In genomic region chrX:40468033-40468979, GRCh38 we compare ENCODE assay signal across 1 cellular context.
TF ChIP-seq lines count a peak whose summit lies in the region.

No MANE protein-coding gene starts in this region.

TF ChIP-seq in HepG2, 621 proteins besides CTCF, POLR2A, EP300 and RAD21 (continued from another document and continues in another):
- no peak for TF ChIP-seq ZNF547 (CRISPR knock-in tag; IDR thresholded peaks at IDR 0.05)
- TF ChIP-seq, protein P1, sequence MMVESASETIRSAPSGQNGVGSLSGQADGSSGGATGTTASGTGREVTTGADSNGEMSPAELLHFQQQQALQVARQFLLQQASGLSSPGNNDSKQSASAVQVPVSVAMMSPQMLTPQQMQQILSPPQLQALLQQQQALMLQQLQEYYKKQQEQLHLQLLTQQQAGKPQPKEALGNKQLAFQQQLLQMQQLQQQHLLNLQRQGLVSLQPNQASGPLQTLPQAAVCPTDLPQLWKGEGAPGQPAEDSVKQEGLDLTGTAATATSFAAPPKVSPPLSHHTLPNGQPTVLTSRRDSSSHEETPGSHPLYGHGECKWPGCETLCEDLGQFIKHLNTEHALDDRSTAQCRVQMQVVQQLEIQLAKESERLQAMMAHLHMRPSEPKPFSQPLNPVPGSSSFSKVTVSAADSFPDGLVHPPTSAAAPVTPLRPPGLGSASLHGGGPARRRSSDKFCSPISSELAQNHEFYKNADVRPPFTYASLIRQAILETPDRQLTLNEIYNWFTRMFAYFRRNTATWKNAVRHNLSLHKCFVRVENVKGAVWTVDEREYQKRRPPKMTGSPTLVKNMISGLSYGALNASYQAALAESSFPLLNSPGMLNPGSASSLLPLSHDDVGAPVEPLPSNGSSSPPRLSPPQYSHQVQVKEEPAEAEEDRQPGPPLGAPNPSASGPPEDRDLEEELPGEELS (CRISPR knock-in tag; IDR thresholded peaks at IDR 0.05) = peak; percentile 31; the same call in 1 of the 2 replicates
- no peak for TF ChIP-seq KDM1A (CRISPR knock-in tag; IDR thresholded peaks at IDR 0.05)
- TF ChIP-seq MNT (IDR thresholded peaks at IDR 0.05) = no peak
- TF ChIP-seq FOXP1 (IDR thresholded peaks at IDR 0.05) = no peak
- TF ChIP-seq FOXP1 (CRISPR knock-in tag; IDR thresholded peaks at IDR 0.05) = peak; percentile 9; the same call in 1 of the 2 replicates
- no peak for TF ChIP-seq ZBTB34 (CRISPR knock-in tag; IDR thresholded peaks at IDR 0.05)
- peak; percentile 49; the same call in 1 of the 2 replicates for TF ChIP-seq PHF21A (CRISPR knock-in tag; IDR thresholded peaks at IDR 0.05)
- TF ChIP-seq, protein P2, sequence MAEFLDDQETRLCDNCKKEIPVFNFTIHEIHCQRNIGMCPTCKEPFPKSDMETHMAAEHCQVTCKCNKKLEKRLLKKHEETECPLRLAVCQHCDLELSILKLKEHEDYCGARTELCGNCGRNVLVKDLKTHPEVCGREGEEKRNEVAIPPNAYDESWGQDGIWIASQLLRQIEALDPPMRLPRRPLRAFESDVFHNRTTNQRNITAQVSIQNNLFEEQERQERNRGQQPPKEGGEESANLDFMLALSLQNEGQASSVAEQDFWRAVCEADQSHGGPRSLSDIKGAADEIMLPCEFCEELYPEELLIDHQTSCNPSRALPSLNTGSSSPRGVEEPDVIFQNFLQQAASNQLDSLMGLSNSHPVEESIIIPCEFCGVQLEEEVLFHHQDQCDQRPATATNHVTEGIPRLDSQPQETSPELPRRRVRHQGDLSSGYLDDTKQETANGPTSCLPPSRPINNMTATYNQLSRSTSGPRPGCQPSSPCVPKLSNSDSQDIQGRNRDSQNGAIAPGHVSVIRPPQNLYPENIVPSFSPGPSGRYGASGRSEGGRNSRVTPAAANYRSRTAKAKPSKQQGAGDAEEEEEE (CRISPR knock-in tag; IDR thresholded peaks at IDR 0.05; ENCODE audit: borderline replicate concordance) = no peak
- no peak for TF ChIP-seq CHCHD3 (CRISPR knock-in tag; IDR thresholded peaks at IDR 0.05)
- TF ChIP-seq SIN3A (IDR thresholded peaks at IDR 0.05; ENCODE audit: borderline replicate concordance, low read depth, low read length) = no peak
- no peak for TF ChIP-seq ZNF512B (CRISPR knock-in tag; IDR thresholded peaks at IDR 0.05; ENCODE audit: borderline replicate concordance)
- TF ChIP-seq MATR3 (CRISPR knock-in tag; IDR thresholded peaks at IDR 0.05) = no peak
- TF ChIP-seq CEBPG (CRISPR knock-in tag; IDR thresholded peaks at IDR 0.05) = peak; percentile 47
- no peak for TF ChIP-seq HMG20B (CRISPR knock-in tag; conservative IDR thresholded peaks at IDR 0.05)
- TF ChIP-seq POGZ (CRISPR knock-in tag; IDR thresholded peaks at IDR 0.05) = peak; percentile 20; the same call in 1 of the 2 replicates
- TF ChIP-seq ZBTB38 (CRISPR knock-in tag; IDR thresholded peaks at IDR 0.05) = no peak
- TF ChIP-seq ZFX (CRISPR knock-in tag; IDR thresholded peaks at IDR 0.05; ENCODE audit: low read depth) = peak; percentile 40
- no peak for TF ChIP-seq ZC3H13 (CRISPR knock-in tag; IDR thresholded peaks at IDR 0.05)
- TF ChIP-seq, protein P3, sequence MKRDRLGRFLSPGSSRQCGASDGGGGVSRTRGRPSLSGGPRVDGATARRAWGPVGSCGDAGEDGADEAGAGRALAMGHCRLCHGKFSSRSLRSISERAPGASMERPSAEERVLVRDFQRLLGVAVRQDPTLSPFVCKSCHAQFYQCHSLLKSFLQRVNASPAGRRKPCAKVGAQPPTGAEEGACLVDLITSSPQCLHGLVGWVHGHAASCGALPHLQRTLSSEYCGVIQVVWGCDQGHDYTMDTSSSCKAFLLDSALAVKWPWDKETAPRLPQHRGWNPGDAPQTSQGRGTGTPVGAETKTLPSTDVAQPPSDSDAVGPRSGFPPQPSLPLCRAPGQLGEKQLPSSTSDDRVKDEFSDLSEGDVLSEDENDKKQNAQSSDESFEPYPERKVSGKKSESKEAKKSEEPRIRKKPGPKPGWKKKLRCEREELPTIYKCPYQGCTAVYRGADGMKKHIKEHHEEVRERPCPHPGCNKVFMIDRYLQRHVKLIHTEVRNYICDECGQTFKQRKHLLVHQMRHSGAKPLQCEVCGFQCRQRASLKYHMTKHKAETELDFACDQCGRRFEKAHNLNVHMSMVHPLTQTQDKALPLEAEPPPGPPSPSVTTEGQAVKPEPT (CRISPR knock-in tag; IDR thresholded peaks at IDR 0.05; ENCODE audit: low read depth) = no peak
- TF ChIP-seq, protein P4, sequence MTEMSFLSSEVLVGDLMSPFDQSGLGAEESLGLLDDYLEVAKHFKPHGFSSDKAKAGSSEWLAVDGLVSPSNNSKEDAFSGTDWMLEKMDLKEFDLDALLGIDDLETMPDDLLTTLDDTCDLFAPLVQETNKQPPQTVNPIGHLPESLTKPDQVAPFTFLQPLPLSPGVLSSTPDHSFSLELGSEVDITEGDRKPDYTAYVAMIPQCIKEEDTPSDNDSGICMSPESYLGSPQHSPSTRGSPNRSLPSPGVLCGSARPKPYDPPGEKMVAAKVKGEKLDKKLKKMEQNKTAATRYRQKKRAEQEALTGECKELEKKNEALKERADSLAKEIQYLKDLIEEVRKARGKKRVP (CRISPR knock-in tag; IDR thresholded peaks at IDR 0.05) = no peak
- 0 out of 2 replicates have a peak, but pooled peaks have one; percentile 39 for TF ChIP-seq ZMYM3 (CRISPR knock-in tag; IDR thresholded peaks at IDR 0.05)
- no peak for TF ChIP-seq ZFAT (CRISPR knock-in tag; conservative IDR thresholded peaks at IDR 0.05)
- TF ChIP-seq ZNF792 (CRISPR knock-in tag; IDR thresholded peaks at IDR 0.05) = 0 out of 2 replicates have a peak, but pooled peaks have one; percentile 39
- no peak for TF ChIP-seq KMT2A (CRISPR knock-in tag; IDR thresholded peaks at IDR 0.05)
- no peak for TF ChIP-seq PAWR (CRISPR knock-in tag; IDR thresholded peaks at IDR 0.05; ENCODE audit: borderline replicate concordance)
- no peak for TF ChIP-seq SOX6 (IDR thresholded peaks at IDR 0.05)
- peak; percentile 87 for TF ChIP-seq SOX6 (CRISPR knock-in tag; IDR thresholded peaks at IDR 0.05)
- peak; percentile 61; the same call in 1 of the 2 replicates for TF ChIP-seq SMC3 (IDR thresholded peaks at IDR 0.05; ENCODE audit: low read length)
- no peak for TF ChIP-seq ZNF703 (CRISPR knock-in tag; IDR thresholded peaks at IDR 0.05; ENCODE audit: borderline replicate concordance)
- TF ChIP-seq KLF16 (CRISPR knock-in tag; IDR thresholded peaks at IDR 0.05) = 0 out of 4 replicates have a peak, but pooled peaks of 1 of the 2 experiments have one; percentile 20
- TF ChIP-seq PAXIP1 (CRISPR knock-in tag; conservative IDR thresholded peaks at IDR 0.05) = peak; percentile 36; the same call in 1 of the 2 replicates
- TF ChIP-seq PITX1 (CRISPR knock-in tag; IDR thresholded peaks at IDR 0.05) = no peak
- TF ChIP-seq CAMTA2 (CRISPR knock-in tag; IDR thresholded peaks at IDR 0.05; ENCODE audit: borderline replicate concordance) = no peak
- no peak for TF ChIP-seq ZNF34 (CRISPR knock-in tag; IDR thresholded peaks at IDR 0.05; ENCODE audit: borderline replicate concordance)
- no peak for TF ChIP-seq ZNF614 (CRISPR knock-in tag; IDR thresholded peaks at IDR 0.05; ENCODE audit: borderline replicate concordance)
- TF ChIP-seq GATAD2A (CRISPR knock-in tag; IDR thresholded peaks at IDR 0.05) = peak; percentile 41; the same call in 1 of the 2 replicates
- TF ChIP-seq NFIB (CRISPR knock-in tag; IDR thresholded peaks at IDR 0.05; ENCODE audit: borderline replicate concordance) = no peak
- TF ChIP-seq SNAPC5 (CRISPR knock-in tag; IDR thresholded peaks at IDR 0.05; ENCODE audit: borderline replicate concordance) = no peak
- TF ChIP-seq RCOR2 (CRISPR knock-in tag; IDR thresholded peaks at IDR 0.05) = no peak
- TF ChIP-seq, protein P5, sequence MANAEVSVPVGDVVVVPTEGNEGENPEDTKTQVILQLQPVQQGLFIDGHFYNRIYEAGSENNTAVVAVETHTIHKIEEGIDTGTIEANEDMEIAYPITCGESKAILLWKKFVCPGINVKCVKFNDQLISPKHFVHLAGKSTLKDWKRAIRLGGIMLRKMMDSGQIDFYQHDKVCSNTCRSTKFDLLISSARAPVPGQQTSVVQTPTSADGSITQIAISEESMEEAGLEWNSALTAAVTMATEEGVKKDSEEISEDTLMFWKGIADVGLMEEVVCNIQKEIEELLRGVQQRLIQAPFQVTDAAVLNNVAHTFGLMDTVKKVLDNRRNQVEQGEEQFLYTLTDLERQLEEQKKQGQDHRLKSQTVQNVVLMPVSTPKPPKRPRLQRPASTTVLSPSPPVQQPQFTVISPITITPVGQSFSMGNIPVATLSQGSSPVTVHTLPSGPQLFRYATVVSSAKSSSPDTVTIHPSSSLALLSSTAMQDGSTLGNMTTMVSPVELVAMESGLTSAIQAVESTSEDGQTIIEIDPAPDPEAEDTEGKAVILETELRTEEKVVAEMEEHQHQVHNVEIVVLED (CRISPR knock-in tag; IDR thresholded peaks at IDR 0.05; ENCODE audit: borderline replicate concordance) = no peak
- TF ChIP-seq ZNF761 (CRISPR knock-in tag; conservative IDR thresholded peaks at IDR 0.05) = no peak
- TF ChIP-seq SOX5 (CRISPR knock-in tag; IDR thresholded peaks at IDR 0.05; ENCODE audit: borderline replicate concordance) = peak; percentile 78
- TF ChIP-seq, protein P6, sequence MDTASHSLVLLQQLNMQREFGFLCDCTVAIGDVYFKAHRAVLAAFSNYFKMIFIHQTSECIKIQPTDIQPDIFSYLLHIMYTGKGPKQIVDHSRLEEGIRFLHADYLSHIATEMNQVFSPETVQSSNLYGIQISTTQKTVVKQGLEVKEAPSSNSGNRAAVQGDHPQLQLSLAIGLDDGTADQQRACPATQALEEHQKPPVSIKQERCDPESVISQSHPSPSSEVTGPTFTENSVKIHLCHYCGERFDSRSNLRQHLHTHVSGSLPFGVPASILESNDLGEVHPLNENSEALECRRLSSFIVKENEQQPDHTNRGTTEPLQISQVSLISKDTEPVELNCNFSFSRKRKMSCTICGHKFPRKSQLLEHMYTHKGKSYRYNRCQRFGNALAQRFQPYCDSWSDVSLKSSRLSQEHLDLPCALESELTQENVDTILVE (CRISPR knock-in tag; IDR thresholded peaks at IDR 0.05) = no peak
